In the genomic region with DNA sequence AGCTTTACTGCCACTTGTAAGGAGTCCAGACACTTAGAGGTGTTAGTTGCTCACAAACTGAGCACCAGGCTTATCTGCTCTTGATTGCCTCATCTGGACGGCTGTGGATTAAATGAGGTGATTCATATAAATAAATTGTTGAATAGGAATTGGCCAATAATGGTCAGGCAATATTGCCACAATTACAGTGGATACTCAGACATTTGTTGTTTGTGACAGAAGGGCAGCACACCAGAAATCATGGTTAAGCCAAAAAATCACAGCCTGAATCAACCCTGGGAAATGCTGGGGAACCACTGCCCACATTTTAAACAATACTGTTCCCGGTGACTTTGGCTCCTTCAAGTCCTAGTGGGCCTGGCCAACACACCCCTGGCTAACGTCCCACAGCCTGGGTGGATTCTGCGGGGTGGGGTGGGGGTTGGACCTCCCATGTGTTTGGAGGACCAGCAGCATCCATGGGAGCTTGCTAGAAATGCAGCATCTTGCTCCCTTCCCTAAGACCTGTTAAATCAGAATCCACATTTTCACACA, we compare ENCODE assay signal across 18 cellular contexts. TPM values are rescaled to one million over a fixed set of nuclear protein-coding genes. Genes with fewer than 3 reads are reported as not detected.
DNase-seq lines count a peak whose midpoint lies in the region; ATAC-seq, FAIRE-seq and TF ChIP-seq lines count a peak whose summit lies in the region.
"Had no signal": no experiment of that assay in that cellular context is flagged by ENCODE, and none has a peak within 500 bp of the region (broad histone marks: within the 10 kb centered on the region; RNA-seq: fewer than 3 reads in every experiment).

No MANE protein-coding gene starts in this region.

- TF ChIP-seq RAD21 in HepG2 (CRISPR knock-in tag; IDR thresholded peaks at IDR 0.05) = no peak

- WGBS in HepG2 (ENCODE audit: low lambda C conversion rate) = 96% methylated on average over 4 of the region's 4 CpGs

- no peaks in the 10 kb centered on the region for H3K9me3 ChIP-seq in HepG2 (ENCODE audit: low read length)
- no peaks in the 10 kb centered on the region for H3K9me3 ChIP-seq in effector memory CD4-positive, alpha-beta T cell (ENCODE audit: control insufficient read depth, low read length)
- H3K9me3 ChIP-seq: SJSA1, spleen, testis had no signal

- H3K4me3 ChIP-seq in bronchial epithelial cell (ENCODE audit: low read depth, low read length) (no peak overlapping the region), HepG2 (replicated peaks in 1 of 3; ENCODE audit: insufficient read depth in 1 of 3, low read depth in 2 of 3, low read length in 3 of 3) (no peak overlapping the region)
- H3K4me3 ChIP-seq in effector memory CD4-positive, alpha-beta T cell (ENCODE audit: insufficient read depth, low read depth, low read length, poor library complexity, severe bottlenecking) = no peak overlapping the region
- H3K4me3 ChIP-seq: SJSA1, spleen, testis had no signal

- H3K79me2 ChIP-seq in HepG2 (ENCODE audit: insufficient read depth, low read length) = no peaks in the 10 kb centered on the region

- BruUV-seq in HepG2 (replicated peaks; lab: Mats Ljungman, UMichigan) = no TSS peak

- H3K4me1 ChIP-seq in HepG2 (ENCODE audit: insufficient read depth, low read length) = no peaks in the 10 kb centered on the region
- H3K4me1 ChIP-seq in effector memory CD4-positive, alpha-beta T cell (ENCODE audit: control insufficient read depth, insufficient read depth, low read length, poor library complexity, severe bottlenecking) = no peaks in the 10 kb centered on the region
- H3K4me1 ChIP-seq: spleen, testis had no signal

- FAIRE-seq in bronchial epithelial cell (lab: Jason Lieb, UNC) (no peak), HepG2 (lab: Jason Lieb, UNC) (no peak)
- FAIRE-seq: frontal cortex had no signal

- H3K27me3 Mint-ChIP-seq in HFFc6 (ENCODE audit: insufficient read depth) = peaks cover 4% of the 10 kb centered on the region
- H3K27me3 Mint-ChIP-seq: activated CD8-positive, alpha-beta T cell treated with anti-CD3 and anti-CD28 coated beads for 36 hours had no signal

- H2AFZ ChIP-seq in HepG2 (ENCODE audit: low read length) = no peak overlapping the region

- H3K27ac Mint-ChIP-seq in HFFc6 = peak overlapping the region; percentile 13; the same call in 1 of the 2 replicates

- DNase-seq in AG09319 (ENCODE audit: extremely low read depth, low read depth) (peak; percentile 53), HFFc6 (no peak), bronchial epithelial cell (ENCODE audit: low read depth) (peak; percentile 60), HepG2 (ENCODE audit: low spot score) (no peak)
- DNase-seq in effector memory CD4-positive, alpha-beta T cell = no peak
- DNase-seq in stimulated activated CD4-positive, alpha-beta T cell treated with anti-CD3 and anti-CD28 coated beads, Interleukin-4, amount 100 ng/mL, for 4 hours = no peak
- DNase-seq: activated CD8-positive, alpha-beta T cell treated with anti-CD3 and anti-CD28 coated beads for 36 hours; activated naive CD4-positive, alpha-beta T cell treated with anti-CD3 and anti-CD28 coated beads, Interleukin-2, amount 50 U/mL, for 16 hours; DMS79 treated with DMSO at 0.1 percent for 48 hours; mesendoderm; spleen; testis had no signal

- in situ Hi-C loops in HepG2 (cut with HindIII; ENCODE audit: extremely low pct_ligation_motif_present, low pct_unique_long_range_greater_than_20kb) = no loop called here

- CTCF ChIA-PET in HepG2 (lab: Yijun Ruan, JAX; ENCODE audit: low intra/inter-chr PET ratio, low total read pairs) = no interaction called here

- peaks cover 9% of the 10 kb centered on the region for H3K36me3 ChIP-seq in bronchial epithelial cell (ENCODE audit: control insufficient read depth, insufficient read depth, low read length)
- peaks cover 27 to 46% of the 10 kb centered on the region in 2 experiments for H3K36me3 ChIP-seq in HepG2 (replicated peaks in 1 of 2; ENCODE audit: control insufficient read depth in 1 of 2, insufficient read depth in 2 of 2, low read length in 2 of 2)
- peaks cover 28% of the 10 kb centered on the region for H3K36me3 ChIP-seq in effector memory CD4-positive, alpha-beta T cell (ENCODE audit: control insufficient read depth, insufficient read depth, low read length)

- H3K9ac ChIP-seq in HepG2 (ENCODE audit: insufficient read depth, low read depth, low read length) = no peak overlapping the region

- no peak overlapping the region for H3K4me3 Mint-ChIP-seq in HFFc6
- H3K4me3 Mint-ChIP-seq: activated CD8-positive, alpha-beta T cell treated with anti-CD3 and anti-CD28 coated beads for 36 hours had no signal

- TF ChIP-seq POLR2A in HepG2 (IDR thresholded peaks at IDR 0.05; ENCODE audit: insufficient read depth in 1 of 2, low read depth in 2 of 2, low read length in 2 of 2) = no peak

- intact Hi-C loops in HepG2 (cut with micrococcal nuclease; ENCODE audit: unreplicated experiment) = no loop called here

- no peaks in the 10 kb centered on the region for H3K9me3 Mint-ChIP-seq in HFFc6
- H3K9me3 Mint-ChIP-seq: activated CD8-positive, alpha-beta T cell treated with anti-CD3 and anti-CD28 coated beads for 36 hours had no signal

- H3K36me3 Mint-ChIP-seq in HFFc6 (ENCODE audit: low read depth) = no peaks in the 10 kb centered on the region

- no peak overlapping the region for H3K4me2 ChIP-seq in HepG2 (ENCODE audit: low read depth, low read length)

- TF ChIP-seq EP300 in HepG2 (IDR thresholded peaks at IDR 0.05; ENCODE audit: low read depth in 2 of 2, low read length in 2 of 2) = no peak
- no peak for TF ChIP-seq EP300 in HepG2 (CRISPR knock-in tag; IDR thresholded peaks at IDR 0.05; ENCODE audit: borderline replicate concordance)

- H3K4me1 Mint-ChIP-seq in HFFc6 (ENCODE audit: low read depth) = peaks cover 12% of the 10 kb centered on the region; the same call in 1 of the 2 replicates

- TF ChIP-seq CTCF in AG09319 (IDR thresholded peaks at IDR 0.05; ENCODE audit: low read depth, low read length) (no peak), HFFc6 (IDR thresholded peaks at IDR 0.05) (no peak), bronchial epithelial cell (IDR thresholded peaks at IDR 0.05; ENCODE audit: insufficient read depth, low read length, severe bottlenecking) (no peak), HepG2 (CRISPR knock-in tag; IDR thresholded peaks at IDR 0.05) (no peak)

- H4K20me1 ChIP-seq in HepG2 (ENCODE audit: insufficient read depth, low read length) = no peaks in the 10 kb centered on the region; the same call in 1 of the 2 replicates

- H3K27me3 ChIP-seq in bronchial epithelial cell (ENCODE audit: control insufficient read depth, insufficient read depth, low read length) (no peaks in the 10 kb centered on the region), HepG2 (ENCODE audit: control insufficient read depth in 1 of 2, insufficient read depth in 2 of 2, low read length in 2 of 2) (no peaks in the 10 kb centered on the region)
- H3K27me3 ChIP-seq in effector memory CD4-positive, alpha-beta T cell (replicated peaks; ENCODE audit: control insufficient read depth, insufficient read depth, low read length, poor library complexity, severe bottlenecking) = no peaks in the 10 kb centered on the region
- H3K27me3 ChIP-seq: SJSA1, spleen, testis had no signal

- POLR2A ChIA-PET in HepG2 (lab: Yijun Ruan, JAX) = no interaction called here

- no peak overlapping the region for H3K27ac ChIP-seq in HepG2 (ENCODE audit: extremely low read length, insufficient read depth, low read length)
- no peak overlapping the region for H3K27ac ChIP-seq in effector memory CD4-positive, alpha-beta T cell (ENCODE audit: insufficient read depth, low read length, poor library complexity, severe bottlenecking)
- H3K27ac ChIP-seq: SJSA1, spleen, testis had no signal

- ATAC-seq in HepG2 (no peak), GM21515 (IDR thresholded peaks at IDR 0.05; ENCODE audit: unreplicated experiment) (no peak), HG03159 (IDR thresholded peaks at IDR 0.05; ENCODE audit: unreplicated experiment) (no peak)
- ATAC-seq: activated CD8-positive, alpha-beta T cell treated with anti-CD3 and anti-CD28 coated beads for 36 hours had no signal

TF ChIP-seq in HepG2, 621 proteins besides CTCF, POLR2A, EP300 and RAD21:
- TF ChIP-seq AGO1 (IDR thresholded peaks at IDR 0.05; ENCODE audit: low read depth, low read length, poor library complexity, severe bottlenecking) = no peak
- peak; percentile 53 for TF ChIP-seq RBM22 (optimal IDR thresholded peaks at IDR 0.05; ENCODE audit: low read length)
- no peak for TF ChIP-seq ZBTB7B (CRISPR knock-in tag; IDR thresholded peaks at IDR 0.05)
- TF ChIP-seq HOXA9 (CRISPR knock-in tag; IDR thresholded peaks at IDR 0.05; ENCODE audit: borderline replicate concordance) = no peak

RNA-seq across cellular contexts. Expression of a gene that starts 29.4 kb away (rescaled TPM):
- total RNA-seq in HFFc6 (2021; fragmentation: NEBNext Ultra II Directional; extraction: Animal tissue kit (Norgen Biotek cat#: 25700)) = not detected
- total RNA-seq in bronchial epithelial cell (2.4 and 5.0 TPM in 2 replicates), HepG2 (2016; rRNA removed; fragmentation: Illumina TruSeq; extraction: Trizol) (not detected in 2 replicates)
- not detected in 2 replicates for total RNA-seq in HepG2 (2016; cell fraction: cytosol; rRNA removed; fragmentation: Illumina TruSeq; extraction: Trizol; ENCODE audit: low read depth)
- total RNA-seq in HepG2 (2016; cell fraction: insoluble cytoplasmic fraction; rRNA removed; fragmentation: Illumina TruSeq; extraction: Trizol) = not detected in 2 replicates
- total RNA-seq in HepG2 (2016; cell fraction: membrane; rRNA removed; fragmentation: Illumina TruSeq; extraction: Trizol) = not detected in 2 replicates
- not detected in 2 replicates for total RNA-seq in HepG2 (2016; cell fraction: nucleus; rRNA removed; fragmentation: Illumina TruSeq; extraction: Trizol)
- 0.03 TPM in 1 of 2 replicates, not detected in the other for polyA plus RNA-seq in HepG2 (2011; rRNA removed)
- polyA plus RNA-seq in HepG2 (2011; cell fraction: cytosol; rRNA removed) = not detected in 2 replicates
- polyA plus RNA-seq in HepG2 (2011; cell fraction: nucleus; rRNA removed) = 0.07 and 0.08 TPM in 2 replicates
- polyA plus RNA-seq in HepG2 (2012) = not detected in 2 replicates
- not detected in 2 replicates for polyA plus RNA-seq in HepG2 (2016; cell fraction: cytosol; fragmentation: Illumina TruSeq; extraction: Trizol; ENCODE audit: low read depth)
- not detected in 2 replicates for polyA plus RNA-seq in HepG2 (2016; cell fraction: insoluble cytoplasmic fraction; fragmentation: Illumina TruSeq; extraction: Trizol; ENCODE audit: low read depth)
- not detected in 2 replicates for polyA plus RNA-seq in HepG2 (2016; cell fraction: membrane; fragmentation: Illumina TruSeq; extraction: Trizol; ENCODE audit: low read depth)
- polyA plus RNA-seq in HepG2 (2016; cell fraction: nucleus; fragmentation: Illumina TruSeq; extraction: Trizol; ENCODE audit: insufficient read depth, low read depth) = not detected in 2 replicates
- polyA minus RNA-seq in HepG2 (2011; rRNA and poly(A)+ RNA removed; ENCODE audit: low replicate concordance) = not detected in 2 replicates
- not detected in 2 replicates for polyA minus RNA-seq in HepG2 (2011; cell fraction: cytosol; rRNA and poly(A)+ RNA removed)
- not detected in 2 replicates for polyA minus RNA-seq in HepG2 (2011; cell fraction: nucleus; rRNA and poly(A)+ RNA removed)
- total RNA-seq: activated CD8-positive, alpha-beta T cell treated with anti-CD3 and anti-CD28 coated beads for 36 hours; frontal cortex; osteocyte; SJSA1 had no signal
- polyA plus RNA-seq: BJ had no signal

Comparison
In these comparisons a context has a peak if more than half of its experiments do, and no peak if none do; other contexts are left out.
1. DNase-seq: peak in AG09319 (single experiment) and bronchial epithelial cell (single experiment); none in HFFc6 (single experiment), HepG2 (single experiment), effector memory CD4-positive, alpha-beta T cell (0 of 3) and stimulated activated CD4-positive, alpha-beta T cell treated with anti-CD3 and anti-CD28 coated beads, Interleukin-4, amount 100 ng/mL, for 4 hours (0 of 2).